Comparison of ENCODE assay signal across 14 cellular contexts in genomic region chr9:117777823-117778222, GRCh38.
DNase-seq lines count a peak whose midpoint lies in the region; ATAC-seq, FAIRE-seq and TF ChIP-seq lines count a peak whose summit lies in the region.
"Had no signal": no experiment of that assay in that cellular context is flagged by ENCODE, and none has a peak within 500 bp of the region (broad histone marks: within the 10 kb centered on the region; RNA-seq: fewer than 3 reads in every experiment).

No MANE protein-coding gene starts in this region.

- no peaks in the 10 kb centered on the region for H3K4me1 ChIP-seq in right cardiac atrium (ENCODE audit: control insufficient read depth, insufficient read depth, low read length)
- H3K4me1 ChIP-seq: psoas muscle had no signal

- DNase-seq in right cardiac atrium (no peak), NCI-H1105 treated with DMSO at 0.1 percent for 48 hours (lab: John Stamatoyannopoulos, UW) (no peak), GM12892 (ENCODE audit: insufficient read length) (no peak), glomerular visceral epithelial cell (ENCODE audit: extremely low spot score) (no peak)
- DNase-seq in activated T-cell treated with anti-CD3 and anti-CD28 coated beads, Interleukin-2, amount 50 U/mL, for 1 hour = no peak
- DNase-seq: activated T-cell treated with anti-CD3 and anti-CD28 coated beads, Interleukin-2, amount 50 U/mL, for 24 hours; CD4-positive, CD25-positive, alpha-beta regulatory T cell; head of caudate nucleus; psoas muscle had no signal

- FAIRE-seq in GM12892 (lab: Jason Lieb, UNC) = no peak
- FAIRE-seq: H1, TTC549 had no signal

- ATAC-seq in GM18508 (IDR thresholded peaks at IDR 0.05; ENCODE audit: insufficient read depth, unreplicated experiment) (peak; percentile 73), GM21390 (IDR thresholded peaks at IDR 0.05; ENCODE audit: unreplicated experiment) (peak; percentile 72), HG03457 (IDR thresholded peaks at IDR 0.05; ENCODE audit: unreplicated experiment) (peak; percentile 66), right cardiac atrium (peak; percentile 53)

- no peak overlapping the region for H3K27ac ChIP-seq in right cardiac atrium (ENCODE audit: low read length)
- H3K27ac ChIP-seq: psoas muscle had no signal

- no peaks in the 10 kb centered on the region for H3K9me3 ChIP-seq in right cardiac atrium (ENCODE audit: control insufficient read depth, low read length)
- H3K9me3 ChIP-seq: psoas muscle had no signal

- H3K27me3 ChIP-seq in right cardiac atrium (ENCODE audit: control insufficient read depth, insufficient read depth) = no peaks in the 10 kb centered on the region

- TF ChIP-seq POLR2A in GM12892 (IDR thresholded peaks at IDR 0.05; ENCODE audit: low read depth, low read length) = no peak

- intact Hi-C loops in right cardiac atrium (cut with DNase I) = loop anchor here in 1 of 4 donors (10.0 kb wide), 1 partner anchor 133 kb away; no protein-coding TSS in a partner anchor

- no peak overlapping the region for H3K4me3 ChIP-seq in right cardiac atrium (ENCODE audit: low read length)
- H3K4me3 ChIP-seq: psoas muscle had no signal
